1 cellular context compared by ENCODE assay signal in the genomic region with DNA sequence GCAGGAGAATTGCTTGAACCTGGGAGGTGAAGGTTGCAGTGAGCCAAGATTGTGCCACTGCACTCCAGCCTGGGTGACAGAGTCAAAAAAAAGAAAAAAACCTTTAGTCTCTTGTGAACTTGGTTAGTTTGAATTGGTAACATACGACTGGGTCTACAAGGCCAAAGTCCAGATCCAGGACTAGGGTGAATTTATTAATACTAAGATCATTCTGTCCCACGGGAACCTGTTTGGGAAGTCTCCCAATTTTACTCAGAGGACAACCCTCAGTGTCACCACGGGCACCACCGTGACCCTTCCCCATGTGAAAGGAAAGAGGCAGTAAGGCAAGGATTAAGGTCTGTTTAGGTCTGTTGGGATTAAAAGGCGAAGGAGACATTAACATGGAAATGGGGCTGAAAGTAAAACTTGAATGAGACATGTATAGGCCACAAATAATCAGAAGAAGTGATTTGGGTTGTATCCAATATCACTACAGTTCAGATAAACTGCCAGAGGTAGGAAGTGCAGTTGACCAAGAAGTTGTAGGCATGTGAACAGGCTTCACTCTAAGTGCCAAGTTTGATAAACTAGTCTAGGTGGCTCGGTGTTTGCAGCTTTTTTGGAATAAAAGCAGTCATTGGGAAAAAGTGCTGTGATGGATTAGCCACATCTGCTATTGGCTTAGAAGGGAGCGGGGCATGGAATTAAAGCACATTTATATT.
TF ChIP-seq lines count a peak whose summit lies in the region.

No MANE protein-coding gene starts in this region.

TF ChIP-seq in GM23338, 12 proteins besides CTCF, POLR2A, EP300 and RAD21 (continued from another document):
- TF ChIP-seq, protein P1, sequence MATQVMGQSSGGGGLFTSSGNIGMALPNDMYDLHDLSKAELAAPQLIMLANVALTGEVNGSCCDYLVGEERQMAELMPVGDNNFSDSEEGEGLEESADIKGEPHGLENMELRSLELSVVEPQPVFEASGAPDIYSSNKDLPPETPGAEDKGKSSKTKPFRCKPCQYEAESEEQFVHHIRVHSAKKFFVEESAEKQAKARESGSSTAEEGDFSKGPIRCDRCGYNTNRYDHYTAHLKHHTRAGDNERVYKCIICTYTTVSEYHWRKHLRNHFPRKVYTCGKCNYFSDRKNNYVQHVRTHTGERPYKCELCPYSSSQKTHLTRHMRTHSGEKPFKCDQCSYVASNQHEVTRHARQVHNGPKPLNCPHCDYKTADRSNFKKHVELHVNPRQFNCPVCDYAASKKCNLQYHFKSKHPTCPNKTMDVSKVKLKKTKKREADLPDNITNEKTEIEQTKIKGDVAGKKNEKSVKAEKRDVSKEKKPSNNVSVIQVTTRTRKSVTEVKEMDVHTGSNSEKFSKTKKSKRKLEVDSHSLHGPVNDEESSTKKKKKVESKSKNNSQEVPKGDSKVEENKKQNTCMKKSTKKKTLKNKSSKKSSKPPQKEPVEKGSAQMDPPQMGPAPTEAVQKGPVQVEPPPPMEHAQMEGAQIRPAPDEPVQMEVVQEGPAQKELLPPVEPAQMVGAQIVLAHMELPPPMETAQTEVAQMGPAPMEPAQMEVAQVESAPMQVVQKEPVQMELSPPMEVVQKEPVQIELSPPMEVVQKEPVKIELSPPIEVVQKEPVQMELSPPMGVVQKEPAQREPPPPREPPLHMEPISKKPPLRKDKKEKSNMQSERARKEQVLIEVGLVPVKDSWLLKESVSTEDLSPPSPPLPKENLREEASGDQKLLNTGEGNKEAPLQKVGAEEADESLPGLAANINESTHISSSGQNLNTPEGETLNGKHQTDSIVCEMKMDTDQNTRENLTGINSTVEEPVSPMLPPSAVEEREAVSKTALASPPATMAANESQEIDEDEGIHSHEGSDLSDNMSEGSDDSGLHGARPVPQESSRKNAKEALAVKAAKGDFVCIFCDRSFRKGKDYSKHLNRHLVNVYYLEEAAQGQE (IDR thresholded peaks at IDR 0.05; ENCODE audit: unreplicated experiment): no peak
